Comparison of ENCODE assay signal across 8 cellular contexts in genomic region chr1:31593770-31594632, GRCh38.
DNase-seq lines count a peak whose midpoint lies in the region; ATAC-seq and TF ChIP-seq lines count a peak whose summit lies in the region.

No MANE protein-coding gene starts in this region.

- H3K27ac ChIP-seq in SU-DHL-6 (ENCODE audit: low read depth, low read length) = no peak overlapping the region

- peak; percentile 93 for TF ChIP-seq CTCF in SU-DHL-6 (IDR thresholded peaks at IDR 0.05; ENCODE audit: insufficient read depth, low read length, poor library complexity, severe bottlenecking)
- TF ChIP-seq CTCF in astrocyte of the cerebellum (IDR thresholded peaks at IDR 0.05; ENCODE audit: low read depth, low read length, missing control alignments) = peak; percentile 94

- no peak overlapping the region for H2AFZ ChIP-seq in SU-DHL-6 (ENCODE audit: low read depth, low read length, severe bottlenecking)

- ATAC-seq in HG02642 (IDR thresholded peaks at IDR 0.05; ENCODE audit: poor library complexity, unreplicated experiment) = no peak

- no peak overlapping the region for H3K4me3 ChIP-seq in SU-DHL-6 (ENCODE audit: insufficient read depth, low read length, poor library complexity, severe bottlenecking)
- no peak overlapping the region for H3K4me3 ChIP-seq in astrocyte of the cerebellum (ENCODE audit: low read depth, low read length)

- no peak overlapping the region for H3K9ac ChIP-seq in SU-DHL-6 (ENCODE audit: low read length)

- H3K4me2 ChIP-seq in SU-DHL-6 (ENCODE audit: low read depth, low read length, poor library complexity, severe bottlenecking) = no peak overlapping the region

- 0 out of 2 replicates have a peak, but pooled peaks cover 3% of the 10 kb centered on the region for H3K27me3 ChIP-seq in SU-DHL-6 (ENCODE audit: low read length)

- DNase-seq in activated gamma-delta T cell treated with Interleukin-2 at 50 U/mL for 16 hours = peak; percentile 66
- no peak for DNase-seq in activated gamma-delta T cell (lab: John Stamatoyannopoulos, UW)
- peak; percentile 48 for DNase-seq in MV-4-11 (lab: John Stamatoyannopoulos, UW)
- DNase-seq in astrocyte of the cerebellum (ENCODE audit: low read depth) = peak; percentile 36
- DNase-seq in iPS-NIHi7 (ENCODE audit: extremely low spot score) = peak; percentile 91
- DNase-seq in stimulated activated CD4-positive, alpha-beta T cell treated with anti-CD3 and anti-CD28 coated beads, Interleukin-2, amount 100 ng/mL, for 4 hours (ENCODE audit: low read depth) = peak; percentile 30

- in situ Hi-C loops in astrocyte of the cerebellum (cut with HindIII; ENCODE audit: low sequenced_read_pairs) = no loop called here

- H3K9me3 ChIP-seq in SU-DHL-6 (ENCODE audit: insufficient read depth, low read length) = no peaks in the 10 kb centered on the region

- no peaks in the 10 kb centered on the region for H3K9me2 ChIP-seq in SU-DHL-6 (replicated peaks; ENCODE audit: insufficient read depth, low read length)

- no peaks in the 10 kb centered on the region for H3K79me2 ChIP-seq in SU-DHL-6 (ENCODE audit: insufficient read depth, low read length)

- no peaks in the 10 kb centered on the region for H3K36me3 ChIP-seq in SU-DHL-6 (ENCODE audit: low read length)

- no peaks in the 10 kb centered on the region for H3F3A ChIP-seq in SU-DHL-6 (ENCODE audit: insufficient read depth)

- no peaks in the 10 kb centered on the region for H4K20me1 ChIP-seq in SU-DHL-6 (ENCODE audit: low read depth, low read length)
